ENCODE assay signal across 16 cellular contexts in the genomic region with DNA sequence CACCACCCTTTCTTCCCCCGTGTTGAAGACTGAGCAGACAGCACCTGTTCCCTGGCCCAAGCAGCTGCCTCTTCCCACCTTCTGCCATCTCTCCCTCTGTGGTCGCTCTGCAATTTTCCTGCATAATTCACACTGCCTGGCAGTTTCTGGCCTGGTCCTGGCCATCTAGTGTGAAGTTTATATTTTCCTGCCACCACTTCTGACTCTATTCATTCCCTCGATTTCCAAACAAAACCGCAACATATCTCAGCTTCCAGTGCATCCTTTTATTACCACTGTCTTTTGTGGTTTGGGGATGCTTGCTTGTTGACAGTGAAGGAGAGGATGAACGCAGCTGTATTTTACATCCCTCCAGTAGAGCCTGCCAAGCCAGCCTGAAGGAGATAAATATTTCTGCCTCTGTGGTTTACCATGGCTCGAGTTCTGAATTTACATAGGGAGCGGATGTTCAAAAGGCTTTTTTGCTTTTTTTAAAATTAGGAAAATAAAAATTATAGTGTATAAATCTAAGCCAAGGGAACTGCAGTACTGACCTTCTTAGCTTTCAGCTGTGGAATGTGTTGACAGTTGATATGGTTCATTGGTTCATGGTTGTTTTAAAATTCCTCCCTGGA.
A peak's percentile ranks its signal among the peaks of the same experiment; 100 is the strongest.
DNase-seq lines count a peak whose midpoint lies in the region; ATAC-seq, FAIRE-seq and TF ChIP-seq lines count a peak whose summit lies in the region.
"Had no signal": no experiment of that assay in that cellular context is flagged by ENCODE, and none has a peak within 500 bp of the region (broad histone marks: within the 10 kb centered on the region; RNA-seq: fewer than 3 reads in every experiment).

No MANE protein-coding gene starts in this region.

- H4K20me1 ChIP-seq in osteoblast (ENCODE audit: insufficient read depth, low read length), result no peaks in the 10 kb centered on the region

- no peaks in the 10 kb centered on the region for H3K9me3 ChIP-seq in A673 (ENCODE audit: low read depth, low read length, poor library complexity, severe bottlenecking)
- no peaks in the 10 kb centered on the region for H3K9me3 ChIP-seq in osteoblast (ENCODE audit: low read depth, low read length)
- H3K9me3 ChIP-seq in kidney (ENCODE audit: control insufficient read depth in 1 of 2, low read length in 2 of 2), result no peaks in the 10 kb centered on the region
- H3K9me3 ChIP-seq: HAP-1, neutrophil, SJSA1, thyroid gland had no signal

- no peaks in the 10 kb centered on the region for H3K79me2 ChIP-seq in osteoblast (ENCODE audit: insufficient read depth, low read length)

- POLR2A ChIA-PET in A673 (lab: Charles Lee; ENCODE audit: low non-redundant PET), result no interaction called here

- DNase-seq in A673 (ENCODE audit: low spot score) (peak; percentile 71), NB4 (ENCODE audit: low read depth) (peak; percentile 27), fibroblast of mammary gland (ENCODE audit: low read depth) (peak; percentile 93), osteoblast (ENCODE audit: insufficient read length, low spot score, missing footprints) (peak; percentile 22), kidney (no peak), NCI-H82 (lab: John Stamatoyannopoulos, UW) (no peak)
- DNase-seq: activated CD4-positive, alpha-beta T cell treated with anti-CD3 and anti-CD28 coated beads, Interleukin-2, amount 10 ng/mL, durations not matched to agents 24 days and 14 days; activated naive CD4-positive, alpha-beta T cell treated with Interleukin-2 at 50 U/mL for 16 hours; Kasumi-1; NCI-H446; thyroid gland had no signal

- peaks cover 6% of the 10 kb centered on the region for H3K4me1 ChIP-seq in A673 (ENCODE audit: insufficient read depth, low read length, poor library complexity, severe bottlenecking)
- H3K4me1 ChIP-seq in osteoblast (ENCODE audit: insufficient read depth, low read length), result no peaks in the 10 kb centered on the region
- H3K4me1 ChIP-seq in kidney (ENCODE audit: control insufficient read depth in 1 of 2, insufficient read depth in 1 of 2, low read depth in 1 of 2, low read length in 2 of 2), result no peaks in the 10 kb centered on the region
- H3K4me1 ChIP-seq: HAP-1, SJSA1 had no signal

- TF ChIP-seq CTCF in A673 (conservative IDR thresholded peaks at IDR 0.05; ENCODE audit: low read depth, low read length), result no peak
- TF ChIP-seq CTCF in NB4 (IDR thresholded peaks at IDR 0.05; ENCODE audit: low read depth, low read length), result no peak
- no peak for TF ChIP-seq CTCF in fibroblast of mammary gland (conservative IDR thresholded peaks at IDR 0.05; ENCODE audit: control insufficient read depth, insufficient read depth, low read depth, low read length)
- no peak for TF ChIP-seq CTCF in osteoblast (IDR thresholded peaks at IDR 0.05; ENCODE audit: extremely low read depth, low read depth, low read length)
- no peak for TF ChIP-seq CTCF in kidney (IDR thresholded peaks at IDR 0.05; ENCODE audit: borderline replicate concordance, extremely low read depth, insufficient read depth)

- CTCF ChIA-PET in A673 (lab: Charles Lee), result interaction anchor here (0.6 kb wide), 1 partner anchor 131 kb away, joined by 9 read pairs; no protein-coding TSS in a partner anchor

- FAIRE-seq in kidney (lab: Jason Lieb, UNC), result no peak

- no peak for TF ChIP-seq POLR2A in NB4 (IDR thresholded peaks at IDR 0.05; ENCODE audit: extremely low read depth, insufficient read length)

- intact Hi-C loops in A673 (cut with micrococcal nuclease; ENCODE audit: unreplicated experiment), result no loop called here
- intact Hi-C loops in kidney (cut with DNase I), result no loop called here

- H3K27ac ChIP-seq in A673 (ENCODE audit: low read depth, low read length, poor library complexity, severe bottlenecking), result no peak overlapping the region
- H3K27ac ChIP-seq in osteoblast (ENCODE audit: low read depth, low read length), result no peak overlapping the region
- no peak overlapping the region for H3K27ac ChIP-seq in kidney (ENCODE audit: low read depth in 2 of 2, low read length in 2 of 2)
- H3K27ac ChIP-seq: neutrophil, SJSA1, thyroid gland had no signal

- no peak overlapping the region for H3K4me2 ChIP-seq in osteoblast (ENCODE audit: insufficient read depth, low read length)

- no TSS peak for BruUV-seq in A673 (replicated peaks; lab: Mats Ljungman, UMichigan)

- H3K27me3 ChIP-seq in A673 (replicated peaks; ENCODE audit: insufficient read depth, low read depth, low read length, poor library complexity), result peaks cover 9% of the 10 kb centered on the region
- peaks cover 6% of the 10 kb centered on the region for H3K27me3 ChIP-seq in osteoblast (ENCODE audit: insufficient read depth, low read length)
- H3K27me3 ChIP-seq: neutrophil, SJSA1, thyroid gland had no signal

- H3K4me3 ChIP-seq in A673 (ENCODE audit: low read depth, low read length, poor library complexity, severe bottlenecking) (no peak overlapping the region), NB4 (ENCODE audit: low read depth, low read length) (no peak overlapping the region), fibroblast of mammary gland (ENCODE audit: control insufficient read depth, low read depth, low read length) (no peak overlapping the region), osteoblast (ENCODE audit: insufficient read depth, low read length) (no peak overlapping the region), kidney (ENCODE audit: low read length in 2 of 2) (no peak overlapping the region)
- H3K4me3 ChIP-seq: HAP-1, SJSA1, thyroid gland had no signal

- ATAC-seq in GM18511 (IDR thresholded peaks at IDR 0.05; ENCODE audit: unreplicated experiment) (no peak), GM18858 (IDR thresholded peaks at IDR 0.05; ENCODE audit: unreplicated experiment) (no peak)

- no peak overlapping the region for H2AFZ ChIP-seq in osteoblast (ENCODE audit: low read length)

- no peaks in the 10 kb centered on the region for H3K36me3 ChIP-seq in A673 (ENCODE audit: insufficient read depth, low read length, poor library complexity, severe bottlenecking)
- H3K36me3 ChIP-seq in osteoblast (ENCODE audit: insufficient read depth, low read length), result no peaks in the 10 kb centered on the region
- H3K36me3 ChIP-seq in kidney (ENCODE audit: control insufficient read depth in 1 of 2, insufficient read depth in 2 of 2, low read length in 2 of 2), result no peaks in the 10 kb centered on the region
- H3K36me3 ChIP-seq: HAP-1, neutrophil, SJSA1, thyroid gland had no signal

- H3K9ac ChIP-seq in kidney (ENCODE audit: low read length in 2 of 2), result no peak overlapping the region

Comparison
In these comparisons a context has a peak if more than half of its experiments do, and no peak if none do; other contexts are left out.
1. DNase-seq: peak in A673 (single experiment), NB4 (single experiment), fibroblast of mammary gland (single experiment) and osteoblast (single experiment); none in kidney (single experiment) and NCI-H82 (single experiment).